ENCODE assay signal across 21 cellular contexts in the genomic region with DNA sequence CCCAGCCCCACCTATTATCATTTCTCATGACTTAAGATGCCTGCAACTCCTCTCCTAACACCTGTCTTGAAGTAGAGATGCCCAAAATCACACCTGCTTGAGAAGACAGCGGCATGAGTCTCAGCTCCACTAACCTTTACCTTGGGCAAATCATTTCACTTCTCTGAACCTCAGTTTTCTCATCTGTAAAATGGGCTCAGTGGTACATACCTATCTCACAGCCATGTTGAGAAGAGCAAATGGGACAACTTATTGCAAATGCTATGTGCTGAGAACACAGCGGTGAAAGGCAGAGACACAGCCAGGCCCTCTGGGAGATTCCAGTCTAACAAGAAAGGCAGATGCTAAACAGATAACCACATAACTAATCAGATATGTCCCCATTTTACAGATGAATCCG.
"Had no signal": no experiment of that assay in that cellular context is flagged by ENCODE, and none has a peak within 500 bp of the region (broad histone marks: within the 10 kb centered on the region; RNA-seq: fewer than 3 reads in every experiment).

No MANE protein-coding gene starts in this region.

- DNase-seq: effector memory CD4-positive, alpha-beta T cell; left lung; mesenchymal stem cell; naive B cell; spleen; stimulated activated CD4-positive, alpha-beta T cell treated with anti-CD3 and anti-CD28 coated beads, Interleukin-15, amount 100 ng/mL, for 24 hours; stimulated activated CD4-positive, alpha-beta T cell treated with anti-CD3 and anti-CD28 coated beads, Interleukin-1b, Interleukin-23, amount 100 ng/mL, for 48 hours; stimulated activated CD4-positive, alpha-beta T cell treated with anti-CD3 and anti-CD28 coated beads, Interleukin-4, amount 100 ng/mL, for 4 hours; stimulated activated naive B cell treated with anti-CD40 and anti-IgM and Interleukin-4, amounts not matched to agents 10 μg/mL and 1 μg/mL and 100 μg/mL, for 72 hours; stimulated activated naive CD8-positive, alpha-beta T cell treated with anti-CD3 and anti-CD28 coated beads, Interleukin-15, amount 100 ng/mL, for 72 hours; uterus had no signal

- H3K36me3 ChIP-seq: prostate gland, spleen, thoracic aorta, uterus had no signal

- H3K9ac ChIP-seq: parathyroid adenoma had no signal

- H3K9me3 ChIP-seq: heart right ventricle, left lung, prostate gland, spleen, thoracic aorta, uterus had no signal

- H3K4me1 ChIP-seq: parathyroid adenoma, prostate gland, uterus had no signal

- H3K27me3 ChIP-seq: dorsolateral prefrontal cortex, heart right ventricle, left lung, uterus had no signal

- H2AFZ ChIP-seq: parathyroid adenoma had no signal

- H3K4me3 ChIP-seq: coronary artery, dorsolateral prefrontal cortex, heart right ventricle, left lung, lung, prostate gland, spleen, thoracic aorta, uterus had no signal

- H3K27ac ChIP-seq: left lung, parathyroid adenoma, prostate gland, spleen, thoracic aorta, uterus had no signal

- H3K79me2 ChIP-seq: parathyroid adenoma had no signal

- FAIRE-seq: endometrium, frontal cortex, islet of Langerhans had no signal

- ATAC-seq: stimulated activated naive B cell treated with anti-CD40 and anti-IgM and Interleukin-4, amounts not matched to agents 10 μg/mL and 1 μg/mL and 100 μg/mL, for 72 hours; stimulated activated naive CD8-positive, alpha-beta T cell treated with anti-CD3 and anti-CD28 coated beads, Interleukin-15, amount 100 ng/mL, for 72 hours had no signal
